In the genomic region with DNA sequence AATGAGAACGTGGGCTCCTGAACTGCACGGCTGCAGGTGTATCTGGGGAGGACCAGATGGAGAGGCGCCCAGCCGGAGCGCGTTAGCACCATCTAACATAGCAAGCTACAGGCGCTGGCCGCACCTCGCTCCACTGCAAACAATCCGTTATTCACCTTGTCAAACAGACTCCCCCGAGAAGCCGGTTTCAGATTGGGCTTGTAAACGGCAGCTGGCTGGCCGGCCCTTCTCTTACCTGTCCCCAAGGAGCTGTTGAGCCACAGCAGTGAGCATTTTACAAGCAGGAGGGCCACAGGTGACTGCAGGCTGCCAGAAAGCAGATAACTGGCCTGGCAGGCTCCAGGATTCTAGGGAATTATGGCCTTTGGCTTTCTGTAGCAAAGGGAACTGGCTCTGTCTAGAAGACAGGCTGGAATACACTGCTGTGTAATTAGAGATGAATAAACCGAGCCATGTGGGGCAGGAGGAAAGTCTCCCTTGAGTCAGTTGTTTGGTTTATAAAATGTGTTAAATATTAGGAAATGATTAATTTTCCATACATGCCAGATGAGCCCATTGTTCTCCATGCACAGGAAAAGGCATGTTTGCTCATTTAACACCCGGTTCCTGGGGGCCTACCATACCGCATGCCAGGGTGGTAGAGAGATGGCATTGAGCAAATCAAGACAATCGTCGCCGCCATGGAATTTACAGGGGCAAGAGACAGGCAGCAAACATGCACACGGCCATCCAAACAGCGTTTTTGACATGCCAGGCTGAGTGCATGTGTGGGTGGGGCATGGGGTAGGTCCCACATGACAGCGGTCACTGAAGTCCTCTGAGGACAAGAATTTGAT, we compare ENCODE assay signal across 11 cellular contexts.
DNase-seq lines count a peak whose midpoint lies in the region; ATAC-seq and TF ChIP-seq lines count a peak whose summit lies in the region.
"Had no signal": no experiment of that assay in that cellular context is flagged by ENCODE, and none has a peak within 500 bp of the region (broad histone marks: within the 10 kb centered on the region; RNA-seq: fewer than 3 reads in every experiment).

No MANE protein-coding gene starts in this region.

- H3K9me3 ChIP-seq in BLaER1 = no peaks in the 10 kb centered on the region
- H3K9me3 ChIP-seq in tibial artery = no peaks in the 10 kb centered on the region

- H3K27me3 ChIP-seq in BLaER1 (no peaks in the 10 kb centered on the region), tibial artery (no peaks in the 10 kb centered on the region)

- no peak overlapping the region for H3K4me3 ChIP-seq in BLaER1
- no peak overlapping the region for H3K4me3 ChIP-seq in tibial artery

- H3K9me3 Mint-ChIP-seq in activated CD4-positive, alpha-beta T cell treated with anti-CD3 and anti-CD28 coated beads for 36 hours (ENCODE audit: low read depth) = no peaks in the 10 kb centered on the region

- DNase-seq in GM03348 (ENCODE audit: low spot score) = peak; percentile 14
- peak; percentile 96 to 98 for DNase-seq in NCI-H526 (lab: John Stamatoyannopoulos, UW)
- peak; percentile 70 to 84 for DNase-seq in lung microvascular endothelial cell (ENCODE audit: low read depth in 2 of 2)
- DNase-seq in stimulated activated CD4-positive, alpha-beta T cell treated with anti-CD3 and anti-CD28 coated beads, Interleukin-4, amount 100 ng/mL, for 4 hours = no peak
- DNase-seq in activated CD4-positive, alpha-beta T cell treated with anti-CD3 and anti-CD28 coated beads for 36 hours = no peak
- no peak for DNase-seq in 8988T
- DNase-seq in tibial artery = no peak
- DNase-seq: activated naive CD4-positive, alpha-beta T cell; effector CD4-positive, alpha-beta T cell; NCI-H446 had no signal

- no peak overlapping the region for H3K27ac Mint-ChIP-seq in activated CD4-positive, alpha-beta T cell treated with anti-CD3 and anti-CD28 coated beads for 36 hours

- H3K4me1 Mint-ChIP-seq in activated CD4-positive, alpha-beta T cell treated with anti-CD3 and anti-CD28 coated beads for 36 hours = peaks cover 42% of the 10 kb centered on the region

- H3K4me2 ChIP-seq in BLaER1 = peak overlapping the region; percentile 60

- H3K4me3 Mint-ChIP-seq in activated CD4-positive, alpha-beta T cell treated with anti-CD3 and anti-CD28 coated beads for 36 hours = no peak overlapping the region

- intact Hi-C loops in activated CD4-positive, alpha-beta T cell treated with anti-CD3 and anti-CD28 coated beads for 36 hours (cut with DNase I, micrococcal nuclease) = no loop called here
- intact Hi-C loops in tibial artery (cut with DNase I; ENCODE audit: low total_unique reads) = loop anchor here (5.0 kb wide), 1 partner anchor 209 kb away; no protein-coding TSS in a partner anchor

- POLR2A ChIA-PET in activated CD4-positive, alpha-beta T cell treated with anti-CD3 and anti-CD28 coated beads for 36 hours (lab: Charles Lee) = interaction anchor here (0.6 kb wide), 1 partner anchor 183 kb away, joined by 3 read pairs; no protein-coding TSS in a partner anchor

- H3K4me1 ChIP-seq in BLaER1 (peaks cover 59% of the 10 kb centered on the region), tibial artery (no peaks in the 10 kb centered on the region)

- no peak for TF ChIP-seq CTCF in tibial artery (IDR thresholded peaks at IDR 0.05)

- H4K20me1 ChIP-seq in BLaER1 = no peaks in the 10 kb centered on the region

- H3K27me3 Mint-ChIP-seq in activated CD4-positive, alpha-beta T cell treated with anti-CD3 and anti-CD28 coated beads for 36 hours = no peaks in the 10 kb centered on the region

- no peak for ATAC-seq in activated CD4-positive, alpha-beta T cell treated with anti-CD3 and anti-CD28 coated beads for 36 hours

- no peak overlapping the region for H3K9ac ChIP-seq in BLaER1

- peaks cover 23% of the 10 kb centered on the region for H3K36me3 Mint-ChIP-seq in activated CD4-positive, alpha-beta T cell treated with anti-CD3 and anti-CD28 coated beads for 36 hours (ENCODE audit: low read depth)

- H3K36me3 ChIP-seq in BLaER1 (0 out of 2 replicates have a peak, but pooled peaks cover 13% of the 10 kb centered on the region), tibial artery (no peaks in the 10 kb centered on the region)

- H3K27ac ChIP-seq in BLaER1 (no peak overlapping the region), tibial artery (no peak overlapping the region)

- CTCF ChIA-PET in activated CD4-positive, alpha-beta T cell treated with anti-CD3 and anti-CD28 coated beads for 36 hours (lab: Charles Lee) = no interaction called here

Comparison
In these comparisons a context has a peak if more than half of its experiments do, and no peak if none do; other contexts are left out.
1. DNase-seq: peak in GM03348 (single experiment), NCI-H526 (2 of 2) and lung microvascular endothelial cell (2 of 2); none in stimulated activated CD4-positive, alpha-beta T cell treated with anti-CD3 and anti-CD28 coated beads, Interleukin-4, amount 100 ng/mL, for 4 hours (0 of 2), activated CD4-positive, alpha-beta T cell treated with anti-CD3 and anti-CD28 coated beads for 36 hours (single experiment), 8988T (single experiment) and tibial artery (0 of 2).